13 cellular contexts compared by ENCODE assay signal in genomic region chr1:206472886-206473285, GRCh38. TPM values are rescaled to one million over a fixed set of nuclear protein-coding genes. Genes with fewer than 3 reads are reported as not detected.
A peak's percentile ranks its signal among the peaks of the same experiment; 100 is the strongest.
DNase-seq lines count a peak whose midpoint lies in the region; ATAC-seq and TF ChIP-seq lines count a peak whose summit lies in the region.
"Had no signal": no experiment of that assay in that cellular context is flagged by ENCODE, and none has a peak within 500 bp of the region (broad histone marks: within the 10 kb centered on the region; RNA-seq: fewer than 3 reads in every experiment).

No MANE protein-coding gene starts in this region.

- BruUV-seq in OCI-LY7 (replicated peaks; lab: Mats Ljungman, UMichigan) = no TSS peak

- peak; percentile 30 for DNase-seq in Right ventricle myocardium superior
- DNase-seq in left ventricle myocardium superior = no peak
- no peak for DNase-seq in OCI-LY7 (ENCODE audit: low spot score)
- DNase-seq in effector memory CD4-positive, alpha-beta T cell = no peak
- DNase-seq in stimulated activated naive CD8-positive, alpha-beta T cell treated with anti-CD3 and anti-CD28 coated beads, Interleukin-15, amount 100 ng/mL, for 72 hours = no peak
- no peak for DNase-seq in body of pancreas
- DNase-seq in NCI-H2196 treated with DMSO at 0.1 percent for 48 hours (lab: John Stamatoyannopoulos, UW; ENCODE audit: unreplicated experiment) = no peak
- DNase-seq: gastrocnemius medialis, NCI-H1105 treated with DMSO at 0.1 percent for 48 hours, T1000 had no signal

- no peak for TF ChIP-seq CTCF in OCI-LY7 (conservative IDR thresholded peaks at IDR 0.05; ENCODE audit: low read length)
- TF ChIP-seq CTCF in body of pancreas (IDR thresholded peaks at IDR 0.05) = no peak

- no peaks in the 10 kb centered on the region for H3K9me3 ChIP-seq in OCI-LY7 (ENCODE audit: low read length)
- no peaks in the 10 kb centered on the region for H3K9me3 ChIP-seq in effector memory CD4-positive, alpha-beta T cell (ENCODE audit: control insufficient read depth, low read length)
- no peaks in the 10 kb centered on the region for H3K9me3 ChIP-seq in body of pancreas
- H3K9me3 ChIP-seq: gastrocnemius medialis, left lung, prostate gland had no signal

- no peaks in the 10 kb centered on the region for H3K27me3 ChIP-seq in effector memory CD4-positive, alpha-beta T cell (replicated peaks; ENCODE audit: control insufficient read depth, insufficient read depth, low read length, poor library complexity, severe bottlenecking)
- no peaks in the 10 kb centered on the region for H3K27me3 ChIP-seq in body of pancreas
- H3K27me3 ChIP-seq: left lung had no signal

- H3K79me2 ChIP-seq in OCI-LY7 (ENCODE audit: insufficient read depth, low read depth, low read length) = peaks cover 8% of the 10 kb centered on the region; the same call in 1 of the 2 replicates

- WGBS in body of pancreas, 2 donors = 47 to 72% methylated on average over 4 to 5 of the region's 5 CpGs

- peak overlapping the region; percentile 96 to 97 for H3K4me3 Mint-ChIP-seq in stimulated activated naive CD8-positive, alpha-beta T cell treated with anti-CD3 and anti-CD28 coated beads, Interleukin-15, amount 100 ng/mL, for 72 hours

- H4K20me1 ChIP-seq in OCI-LY7 (ENCODE audit: insufficient read depth, low read length) = no peaks in the 10 kb centered on the region

- H2AFZ ChIP-seq in OCI-LY7 (ENCODE audit: low read length) = no peak overlapping the region

- H3K36me3 ChIP-seq in OCI-LY7 (ENCODE audit: insufficient read depth, low read length) (peaks cover 48% of the 10 kb centered on the region), body of pancreas (replicated peaks in 1 of 2; ENCODE audit: insufficient read depth in 1 of 2, low read depth in 2 of 2) (peaks cover 0 to 4% of the 10 kb centered on the region in 2 donors)
- H3K36me3 ChIP-seq in effector memory CD4-positive, alpha-beta T cell (ENCODE audit: control insufficient read depth, insufficient read depth, low read length) = peaks cover 44% of the 10 kb centered on the region
- H3K36me3 ChIP-seq: gastrocnemius medialis, prostate gland had no signal

- no peaks in the 10 kb centered on the region for H3K27me3 Mint-ChIP-seq in stimulated activated naive CD8-positive, alpha-beta T cell treated with anti-CD3 and anti-CD28 coated beads, Interleukin-15, amount 100 ng/mL, for 72 hours

- peak overlapping the region; percentile 89 for H3K4me2 ChIP-seq in OCI-LY7 (ENCODE audit: low read length)

- H3K27ac Mint-ChIP-seq in stimulated activated naive CD8-positive, alpha-beta T cell treated with anti-CD3 and anti-CD28 coated beads, Interleukin-15, amount 100 ng/mL, for 72 hours = peak overlapping the region; percentile 45 to 89

- H3K9me3 Mint-ChIP-seq in stimulated activated naive CD8-positive, alpha-beta T cell treated with anti-CD3 and anti-CD28 coated beads, Interleukin-15, amount 100 ng/mL, for 72 hours = no peaks in the 10 kb centered on the region

- H3K4me1 Mint-ChIP-seq in stimulated activated naive CD8-positive, alpha-beta T cell treated with anti-CD3 and anti-CD28 coated beads, Interleukin-15, amount 100 ng/mL, for 72 hours = peaks cover 86% of the 10 kb centered on the region

- no peak for TF ChIP-seq POLR2A in body of pancreas (IDR thresholded peaks at IDR 0.05)

- CTCF ChIA-PET in OCI-LY7 (lab: Charles Lee; ENCODE audit: unreplicated experiment) = no interaction called here

- H3K4me3 ChIP-seq in OCI-LY7 (ENCODE audit: low read depth, low read length, poor library complexity, severe bottlenecking) (peak overlapping the region; percentile 82), body of pancreas (no peak overlapping the region)
- H3K4me3 ChIP-seq in effector memory CD4-positive, alpha-beta T cell (ENCODE audit: insufficient read depth, low read depth, low read length, poor library complexity, severe bottlenecking) = no peak overlapping the region
- H3K4me3 ChIP-seq: gastrocnemius medialis, prostate gland had no signal

- intact Hi-C loops in Right ventricle myocardium superior (cut with DNase I) (no loop called here), left ventricle myocardium superior (cut with micrococcal nuclease) (no loop called here), OCI-LY7 (cut with micrococcal nuclease; ENCODE audit: unreplicated experiment) (loop anchor here (5.0 to 10.0 kb wide), 2 partner anchors 418 to 806 kb away; partner anchors contain the start of gene RHEX), body of pancreas (cut with DNase I) (no loop called here)

- POLR2A ChIA-PET in OCI-LY7 (lab: Charles Lee) = interaction anchor here (0.7 kb wide), 1 partner anchor 292 kb away, joined by 3 read pairs; no protein-coding TSS in a partner anchor

- no peak for ATAC-seq in Right ventricle myocardium superior (ENCODE audit: poor library complexity)
- no peak for ATAC-seq in left ventricle myocardium superior
- no peak for ATAC-seq in stimulated activated naive CD8-positive, alpha-beta T cell treated with anti-CD3 and anti-CD28 coated beads, Interleukin-15, amount 100 ng/mL, for 72 hours
- no peak for ATAC-seq in GM21360 (IDR thresholded peaks at IDR 0.05; ENCODE audit: unreplicated experiment)
- ATAC-seq in body of pancreas = no peak
- ATAC-seq: gastrocnemius medialis had no signal

- H3K4me1 ChIP-seq in OCI-LY7 (ENCODE audit: insufficient read depth, low read length, poor library complexity, severe bottlenecking) (peaks cover 44% of the 10 kb centered on the region), body of pancreas (peaks cover 23% of the 10 kb centered on the region)
- H3K4me1 ChIP-seq in effector memory CD4-positive, alpha-beta T cell (ENCODE audit: control insufficient read depth, insufficient read depth, low read length, poor library complexity, severe bottlenecking) = peaks cover 40% of the 10 kb centered on the region

- no peaks in the 10 kb centered on the region for H3K9me2 ChIP-seq in OCI-LY7 (ENCODE audit: insufficient read depth, low read length)

- H3K27ac ChIP-seq in OCI-LY7 (ENCODE audit: low read depth, low read length, poor library complexity, severe bottlenecking) = no peak overlapping the region
- peak overlapping the region; percentile 68 for H3K27ac ChIP-seq in effector memory CD4-positive, alpha-beta T cell (ENCODE audit: insufficient read depth, low read length, poor library complexity, severe bottlenecking)
- peak overlapping the region in 1 of 4 donors; percentile 15 for H3K27ac ChIP-seq in body of pancreas
- H3K27ac ChIP-seq: gastrocnemius medialis, prostate gland had no signal

RNA-seq across cellular contexts. Expression of gene IKBKE, which starts 2.6 kb away (rescaled TPM):
- total RNA-seq in Right ventricle myocardium superior (0.46 TPM), left ventricle myocardium superior (0.64 TPM), OCI-LY7 (2022) (34.4 and 38.5 TPM in 2 replicates), body of pancreas (10 to 100 TPM in 1 of 2 donors, 1 to 10 TPM in 1; 5.4 to 10.2 TPM)
- 23.8 and 23.9 TPM in 2 replicates for total RNA-seq in OCI-LY7 (2014; rRNA removed; shearing (Covaris generic))

RNA-seq across cellular contexts. Expression of gene RASSF5, which starts 34.4 kb away (rescaled TPM):
- 3.9 TPM for total RNA-seq in Right ventricle myocardium superior
- 4.2 TPM for total RNA-seq in left ventricle myocardium superior
- total RNA-seq in OCI-LY7 (2014; rRNA removed; shearing (Covaris generic)) = 19.8 and 21.4 TPM in 2 replicates
- 25.7 and 30.0 TPM in 2 replicates for total RNA-seq in OCI-LY7 (2022)
- 10 to 100 TPM; 21.5 to 35.9 TPM for total RNA-seq in body of pancreas
